Comparison of ENCODE assay signal across 8 cellular contexts in genomic region chr12:56300644-56301464, GRCh38. TPM values are rescaled to one million over a fixed set of nuclear protein-coding genes. Genes with fewer than 3 reads are reported as not detected.
DNase-seq lines count a peak whose midpoint lies in the region; ATAC-seq and TF ChIP-seq lines count a peak whose summit lies in the region.

No MANE protein-coding gene starts in this region.

- H3K27ac ChIP-seq in sigmoid colon: peak overlapping the region; percentile 91 to 98 (median 95)

- ATAC-seq in activated B cell treated with CpG ODN at 0.5 μM for 24 hours (ENCODE audit: low read depth): no peak
- peak; percentile 28 for ATAC-seq in Right ventricle myocardium superior (ENCODE audit: poor library complexity)
- no peak for ATAC-seq in GM18867 (IDR thresholded peaks at IDR 0.05; ENCODE audit: unreplicated experiment)

- WGBS in sigmoid colon, 2 donors: 53 to 55% methylated on average over 21 of the region's 21 CpGs

- H3K27me3 ChIP-seq in sigmoid colon: no peaks in the 10 kb centered on the region

- intact Hi-C loops in activated B cell treated with CpG ODN at 0.5 μM for 24 hours (cut with micrococcal nuclease): loop anchor here (1.0 to 2.0 kb wide), 14 partner anchors 14 to 328 kb away; partner anchors contain the start of genes ANKRD52, IL23A, PAN2 and RNF41
- intact Hi-C loops in Right ventricle myocardium superior (cut with DNase I): no loop called here
- intact Hi-C loops in sigmoid colon (cut with DNase I): loop anchor here (2.0 kb wide), 2 partner anchors 34 to 42 kb away; partner anchors contain the start of genes ANKRD52 and COQ10A

- H3K9me3 ChIP-seq in sigmoid colon: no peaks in the 10 kb centered on the region

- POLR2A ChIA-PET in activated B cell treated with CpG ODN at 0.5 μM for 24 hours (lab: Charles Lee): interaction anchor here (0.5 to 3.2 kb wide), 11 partner anchors 33 to 810 kb away, joined by 3 to 18 read pairs (median 6); partner anchors contain the start of genes IL23A, PAN2, SPRYD4 and STAT2

- H3K27ac Mint-ChIP-seq in activated B cell treated with CpG ODN at 0.5 μM for 24 hours: peak overlapping the region; percentile 97

- TF ChIP-seq CTCF in activated B cell treated with CpG ODN at 0.5 μM for 24 hours (IDR thresholded peaks at IDR 0.05): no peak
- no peak for TF ChIP-seq CTCF in sigmoid colon (IDR thresholded peaks at IDR 0.05)

- peaks cover 0 to 20% (median 2%) of the 10 kb centered on the region in 4 donors for H3K36me3 ChIP-seq in sigmoid colon

- peak overlapping the region; percentile 96 for H3K4me3 Mint-ChIP-seq in activated B cell treated with CpG ODN at 0.5 μM for 24 hours

- peak; percentile 61 for DNase-seq in NCI-H2227 (lab: John Stamatoyannopoulos, UW; ENCODE audit: unreplicated experiment)
- DNase-seq in NCI-H2227 treated with DMSO at 0.1 percent for 48 hours (lab: John Stamatoyannopoulos, UW): no peak
- no peak for DNase-seq in activated B cell treated with CpG ODN at 0.5 μM for 24 hours
- DNase-seq in Right ventricle myocardium superior: no peak
- no peak for DNase-seq in sigmoid colon
- DNase-seq in NCI-H128 (lab: John Stamatoyannopoulos, UW; ENCODE audit: unreplicated experiment): no peak
- no peak for DNase-seq in HuH-7 (ENCODE audit: low spot score)

- peak overlapping the region; percentile 31 to 95 (median 78) for H3K4me3 ChIP-seq in sigmoid colon

- H3K9me3 Mint-ChIP-seq in activated B cell treated with CpG ODN at 0.5 μM for 24 hours: no peaks in the 10 kb centered on the region

- no peaks in the 10 kb centered on the region for H3K27me3 Mint-ChIP-seq in activated B cell treated with CpG ODN at 0.5 μM for 24 hours

- H3K4me1 Mint-ChIP-seq in activated B cell treated with CpG ODN at 0.5 μM for 24 hours: peaks cover 59% of the 10 kb centered on the region

- peaks cover 0 to 62% (median 45%) of the 10 kb centered on the region in 4 donors for H3K4me1 ChIP-seq in sigmoid colon

- CTCF ChIA-PET in activated B cell treated with CpG ODN at 0.5 μM for 24 hours (lab: Charles Lee): interaction anchor here (0.9 kb wide), 1 partner anchor 43 kb away, joined by 3 read pairs; the partner anchor contains the start of gene ANKRD52

- no peak for TF ChIP-seq EP300 in sigmoid colon (IDR thresholded peaks at IDR 0.05)

- no peak for TF ChIP-seq POLR2A in sigmoid colon (IDR thresholded peaks at IDR 0.05)

- H3K36me3 Mint-ChIP-seq in activated B cell treated with CpG ODN at 0.5 μM for 24 hours (ENCODE audit: low read depth): peaks cover 28% of the 10 kb centered on the region

RNA-seq across cellular contexts. Expression of gene CS, which starts 0.7 kb away (rescaled TPM):
- total RNA-seq in activated B cell treated with CpG ODN at 0.5 μM for 24 hours (229 and 233 TPM in 2 replicates), Right ventricle myocardium superior (779 TPM), sigmoid colon (100 to 1,000 TPM in 2 of 4 donors, 10 to 100 TPM in 2; 75.9 to 130 (median 99.6) TPM)
- 100 to 1,000 TPM; 102 to 151 (median 139) TPM for polyA plus RNA-seq in sigmoid colon

RNA-seq across cellular contexts. Expression of gene CNPY2, which starts 14.9 kb away (rescaled TPM):
- 72.1 and 98.8 TPM in 2 replicates for total RNA-seq in activated B cell treated with CpG ODN at 0.5 μM for 24 hours
- total RNA-seq in Right ventricle myocardium superior: 31.2 TPM
- 10 to 100 TPM; 48.7 to 77.1 (median 67.9) TPM for total RNA-seq in sigmoid colon
- 100 to 1,000 TPM in 1 of 3 donors, 10 to 100 TPM in 2; 28.2 to 103 (median 39.6) TPM for polyA plus RNA-seq in sigmoid colon

RNA-seq across cellular contexts. Expression of gene PAN2, which starts 32.9 kb away (rescaled TPM):
- total RNA-seq in activated B cell treated with CpG ODN at 0.5 μM for 24 hours (86.3 and 98.9 TPM in 2 replicates), Right ventricle myocardium superior (38.6 TPM), sigmoid colon (10 to 100 TPM; 26.4 to 67.0 (median 36.8) TPM)
- polyA plus RNA-seq in sigmoid colon: 10 to 100 TPM in 1 of 3 donors, 1 to 10 TPM in 2; 5.4 to 30.0 (median 5.5) TPM

RNA-seq across cellular contexts. Expression of gene COQ10A, which starts 34.1 kb away (rescaled TPM):
- total RNA-seq in activated B cell treated with CpG ODN at 0.5 μM for 24 hours (30.2 and 35.6 TPM in 2 replicates), Right ventricle myocardium superior (153 TPM), sigmoid colon (10 to 100 TPM; 11.8 to 25.0 (median 19.9) TPM)
- polyA plus RNA-seq in sigmoid colon: 1 to 10 TPM; 2.4 to 6.2 (median 3.0) TPM

RNA-seq across cellular contexts. Expression of gene IL23A, which starts 37.8 kb away (rescaled TPM):
- total RNA-seq in activated B cell treated with CpG ODN at 0.5 μM for 24 hours (5.6 and 7.2 TPM in 2 replicates), Right ventricle myocardium superior (not detected), sigmoid colon (not detected)
- 1 to 10 TPM in 1 of 3 donors, not detected in 2; 3.6 TPM for polyA plus RNA-seq in sigmoid colon
